8 cellular contexts compared by ENCODE assay signal in the genomic region with DNA sequence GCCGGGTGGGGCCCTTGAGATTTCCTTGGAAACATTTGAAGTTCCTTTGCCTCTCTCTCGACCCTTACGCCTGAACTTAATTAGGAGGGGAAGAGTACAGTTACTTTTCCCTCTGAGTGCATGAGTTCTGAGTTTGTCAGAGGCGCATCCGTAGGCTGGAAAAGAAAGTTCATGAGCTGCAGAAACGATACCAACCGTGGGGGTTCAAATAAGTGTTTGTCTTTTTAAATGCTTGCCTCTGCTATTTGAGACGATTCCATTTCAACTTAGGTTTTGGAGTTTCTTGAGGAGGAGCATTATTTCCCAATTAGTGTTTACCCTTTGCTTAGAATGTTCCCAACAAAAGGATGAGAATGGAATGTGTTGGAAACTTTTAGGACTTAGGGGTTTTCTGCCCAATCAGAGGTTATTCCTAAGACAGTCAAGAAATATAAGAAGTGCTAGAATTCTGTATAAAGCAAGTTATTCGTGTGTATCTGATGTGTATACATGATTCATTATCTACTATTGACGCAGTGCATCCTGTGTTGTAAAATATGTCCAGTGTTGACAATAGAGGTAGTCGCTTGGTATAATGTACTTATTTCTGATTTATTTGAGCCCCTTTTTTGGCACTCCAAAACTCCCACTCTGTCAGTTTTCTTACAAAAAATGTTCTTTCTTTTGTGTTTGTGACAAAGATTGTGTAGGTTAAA. TPM values are rescaled to one million over a fixed set of nuclear protein-coding genes. Genes with fewer than 3 reads are reported as not detected.
DNase-seq lines count a peak whose midpoint lies in the region; ATAC-seq, FAIRE-seq and TF ChIP-seq lines count a peak whose summit lies in the region.

No MANE protein-coding gene starts in this region.

- FAIRE-seq in frontal cortex (lab: Jason Lieb, UNC): no peak

- no peak for TF ChIP-seq POLR2A in sigmoid colon (IDR thresholded peaks at IDR 0.05)

- peaks cover 0 to 6% (median 0%) of the 10 kb centered on the region in 4 donors for H3K36me3 ChIP-seq in sigmoid colon

- 1 to 2% methylated on average over 11 of the region's 11 CpGs for WGBS in sigmoid colon, 2 donors

- peak overlapping the region; percentile 97 for H3K27ac Mint-ChIP-seq in T-helper 1 cell treated with Interleukin-12 subunit alpha and Interleukin-12 subunit beta and Interleukin-4 antibody, amounts not matched to agents 30 μg/mL and 1 μg/mL, for 36 hours

- ATAC-seq in GM18867 (IDR thresholded peaks at IDR 0.05; ENCODE audit: unreplicated experiment): peak; percentile 5
- ATAC-seq in HG02678 (IDR thresholded peaks at IDR 0.05; ENCODE audit: unreplicated experiment): peak; percentile 4

- H3K27me3 Mint-ChIP-seq in T-helper 1 cell treated with Interleukin-12 subunit alpha and Interleukin-12 subunit beta and Interleukin-4 antibody, amounts not matched to agents 30 μg/mL and 1 μg/mL, for 36 hours (ENCODE audit: low read depth): no peaks in the 10 kb centered on the region

- TF ChIP-seq CTCF in fibroblast of the aortic adventitia (IDR thresholded peaks at IDR 0.05; ENCODE audit: insufficient read depth, low read length): no peak
- no peak for TF ChIP-seq CTCF in sigmoid colon (IDR thresholded peaks at IDR 0.05)

- H3K9me3 Mint-ChIP-seq in T-helper 1 cell treated with Interleukin-12 subunit alpha and Interleukin-12 subunit beta and Interleukin-4 antibody, amounts not matched to agents 30 μg/mL and 1 μg/mL, for 36 hours: no peaks in the 10 kb centered on the region

- TF ChIP-seq EP300 in sigmoid colon (IDR thresholded peaks at IDR 0.05): no peak

- H3K9me3 ChIP-seq in sigmoid colon: no peaks in the 10 kb centered on the region

- intact Hi-C loops in sigmoid colon (cut with DNase I): loop anchor here (1.0 to 10.0 kb wide), 4 partner anchors 12 to 1122 kb away; a partner anchor contains a TSS

- peak overlapping the region; percentile 93 for H3K4me3 ChIP-seq in fibroblast of the aortic adventitia (ENCODE audit: low read depth, low read length)
- H3K4me3 ChIP-seq in sigmoid colon: peak overlapping the region; percentile 78 to 98 (median 92)

- H3K36me3 Mint-ChIP-seq in T-helper 1 cell treated with Interleukin-12 subunit alpha and Interleukin-12 subunit beta and Interleukin-4 antibody, amounts not matched to agents 30 μg/mL and 1 μg/mL, for 36 hours (ENCODE audit: low read depth): peaks cover 14% of the 10 kb centered on the region

- H3K4me1 Mint-ChIP-seq in T-helper 1 cell treated with Interleukin-12 subunit alpha and Interleukin-12 subunit beta and Interleukin-4 antibody, amounts not matched to agents 30 μg/mL and 1 μg/mL, for 36 hours (ENCODE audit: low read depth): peaks cover 35% of the 10 kb centered on the region

- H3K27ac ChIP-seq in sigmoid colon: peak overlapping the region; percentile 93 to 98 (median 96)

- H3K27me3 ChIP-seq in sigmoid colon: no peaks in the 10 kb centered on the region

- peak overlapping the region; percentile 95 for H3K4me3 Mint-ChIP-seq in T-helper 1 cell treated with Interleukin-12 subunit alpha and Interleukin-12 subunit beta and Interleukin-4 antibody, amounts not matched to agents 30 μg/mL and 1 μg/mL, for 36 hours

- peaks cover 0 to 42% (median 35%) of the 10 kb centered on the region in 4 donors for H3K4me1 ChIP-seq in sigmoid colon

- DNase-seq in fibroblast of the aortic adventitia (ENCODE audit: low read depth): peak; percentile 32
- no peak for DNase-seq in sigmoid colon
- DNase-seq in D341Med (ENCODE audit: low spot score): no peak
- no peak for DNase-seq in NCI-H510A (lab: John Stamatoyannopoulos, UW)
- no peak for DNase-seq in frontal cortex (ENCODE audit: low spot score in 2 of 2)

RNA-seq across cellular contexts. Expression of a gene that starts 0.7 kb away (rescaled TPM):
- total RNA-seq in fibroblast of the aortic adventitia (ENCODE audit: low replicate concordance) (39.2 and 45.8 TPM in 2 replicates), sigmoid colon (10 to 100 TPM; 22.1 to 27.2 (median 22.7) TPM), frontal cortex (46.9 TPM)
- polyA plus RNA-seq in sigmoid colon: 1 to 10 TPM; 3.2 to 8.1 (median 3.6) TPM

RNA-seq across cellular contexts. Expression of a gene that starts 11.9 kb away (rescaled TPM):
- 196 and 291 TPM in 2 replicates for total RNA-seq in fibroblast of the aortic adventitia (ENCODE audit: low replicate concordance)
- 10 to 100 TPM; 34.2 to 46.4 (median 37.7) TPM for total RNA-seq in sigmoid colon
- polyA plus RNA-seq in sigmoid colon: 100 to 1,000 TPM; 133 to 287 (median 155) TPM
- 271 TPM for total RNA-seq in frontal cortex
